16 cellular contexts compared by ENCODE assay signal in the genomic region with DNA sequence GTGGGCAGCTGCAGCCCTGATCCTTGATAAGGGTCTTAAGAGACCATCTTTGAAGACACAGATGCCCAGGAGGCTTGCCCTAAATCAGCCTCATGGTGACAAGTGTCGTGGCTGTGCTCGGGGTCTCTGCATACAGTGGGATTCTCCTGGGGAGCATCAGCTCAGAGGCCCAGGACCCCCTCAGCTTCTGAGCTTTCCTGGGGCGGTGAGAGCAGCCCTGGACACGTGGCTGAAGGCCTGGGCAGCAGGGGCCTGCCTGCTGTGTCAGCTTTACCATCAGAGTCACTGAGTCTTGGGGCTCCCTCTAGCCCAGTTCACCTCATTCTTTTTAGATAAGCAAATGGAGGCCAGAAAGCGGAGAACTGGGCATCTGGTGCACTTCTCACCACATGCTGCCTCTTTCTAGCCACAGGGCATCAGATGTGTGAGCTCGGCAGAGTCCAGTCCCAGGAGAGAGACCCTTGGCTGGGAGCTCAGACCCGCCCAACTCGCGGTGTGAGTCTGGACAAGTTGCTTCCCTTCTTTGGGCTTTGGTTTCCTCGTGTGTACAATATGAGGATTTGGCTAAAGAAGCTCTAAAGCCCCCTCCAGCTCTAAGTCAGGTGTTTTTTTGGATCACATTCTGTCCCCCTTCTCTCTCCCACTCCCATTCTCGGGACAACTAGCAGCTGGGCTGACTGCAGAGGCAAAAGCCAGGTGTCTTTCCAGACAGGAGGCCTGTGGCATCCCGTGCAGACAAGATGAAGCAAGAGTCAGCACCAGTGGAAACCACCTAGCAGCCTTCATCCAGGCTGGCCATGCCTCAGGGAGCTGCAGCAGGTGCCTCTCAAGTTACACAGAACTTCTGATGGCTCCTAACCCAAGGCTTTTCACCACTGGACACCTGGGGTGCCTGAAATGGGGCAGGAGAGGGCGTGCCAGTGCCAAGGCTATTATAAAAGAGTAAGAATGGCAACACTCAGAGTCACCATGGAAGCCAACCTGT.
DNase-seq lines count a peak whose midpoint lies in the region; ATAC-seq and TF ChIP-seq lines count a peak whose summit lies in the region.
"Had no signal": no experiment of that assay in that cellular context is flagged by ENCODE, and none has a peak within 500 bp of the region (broad histone marks: within the 10 kb centered on the region; RNA-seq: fewer than 3 reads in every experiment).

No MANE protein-coding gene starts in this region.

- no peaks in the 10 kb centered on the region for H3K9me3 Mint-ChIP-seq in activated CD8-positive, alpha-beta T cell treated with anti-CD3 and anti-CD28 coated beads, Interleukin-2, amount 10 ng/mL, durations not matched to agents 7 days and 5 days (ENCODE audit: insufficient read depth)
- H3K9me3 Mint-ChIP-seq: central memory CD8-positive, alpha-beta T cell had no signal

- H3K36me3 ChIP-seq in HCT116 (ENCODE audit: control insufficient read depth in 1 of 2, insufficient read depth in 2 of 2, low read length in 2 of 2): no peaks in the 10 kb centered on the region
- H3K36me3 ChIP-seq in neuronal stem cell (replicated peaks in 1 of 2; ENCODE audit: control insufficient read depth in 2 of 2, insufficient read depth in 2 of 2, low read length in 2 of 2): no peaks in the 10 kb centered on the region
- H3K36me3 ChIP-seq: spleen, tibial artery had no signal

- CTCF ChIA-PET in HCT116 (lab: Charles Lee): interaction anchor here (1.0 to 1.6 kb wide), 5 partner anchors 10 to 191 kb away, joined by 3 to 7 read pairs (median 3); no protein-coding TSS in a partner anchor
- CTCF ChIA-PET in activated CD8-positive, alpha-beta T cell treated with anti-CD3 and anti-CD28 coated beads, Interleukin-2, amount 10 ng/mL, durations not matched to agents 7 days and 5 days (lab: Charles Lee): interaction anchor here (1.0 to 8.5 kb wide), 8 partner anchors 8 to 191 kb away, joined by 3 to 72 read pairs (median 8); no protein-coding TSS in a partner anchor

- no peak overlapping the region for H3K14ac ChIP-seq in neuronal stem cell (ENCODE audit: low read length)

- H3K4me1 ChIP-seq in HCT116 (ENCODE audit: control insufficient read depth in 1 of 2, insufficient read depth in 2 of 2, low read length in 2 of 2) (peaks cover 0 to 8% of the 10 kb centered on the region in 2 experiments; a peak in 1 of 4 replicates), neuronal stem cell (ENCODE audit: control insufficient read depth in 2 of 2, insufficient read depth in 1 of 2, low read depth in 1 of 2, low read length in 2 of 2) (peaks cover 18 to 38% of the 10 kb centered on the region in 2 donors)
- H3K4me1 ChIP-seq: tibial artery had no signal

- H2BK120ac ChIP-seq in neuronal stem cell (ENCODE audit: low read depth, low read length): no peak overlapping the region

- H3K4me1 Mint-ChIP-seq in activated CD8-positive, alpha-beta T cell treated with anti-CD3 and anti-CD28 coated beads, Interleukin-2, amount 10 ng/mL, durations not matched to agents 7 days and 5 days (ENCODE audit: low read depth): peaks cover 63% of the 10 kb centered on the region

- H3K27me3 Mint-ChIP-seq in activated CD8-positive, alpha-beta T cell treated with anti-CD3 and anti-CD28 coated beads, Interleukin-2, amount 10 ng/mL, durations not matched to agents 7 days and 5 days (ENCODE audit: low read depth): peaks cover 6% of the 10 kb centered on the region
- H3K27me3 Mint-ChIP-seq: central memory CD8-positive, alpha-beta T cell had no signal

- H3K79me1 ChIP-seq in neuronal stem cell (ENCODE audit: low read depth, low read length): no peaks in the 10 kb centered on the region

- H3K23ac ChIP-seq in neuronal stem cell (ENCODE audit: low read depth, low read length, poor library complexity): no peak overlapping the region

- RAD21 ChIA-PET in HCT116 (lab: Charles Lee; ENCODE audit: low non-redundant PET in 1 of 2, low total read pairs in 2 of 2, uncharacterized antibody in 2 of 2, unreplicated experiment in 2 of 2): interaction anchor here in 1 of 2 experiments (0.6 kb wide), 1 partner anchor 81 kb away, joined by 3 read pairs; no protein-coding TSS in a partner anchor

- peak overlapping the region; percentile 14 for H2BK5ac ChIP-seq in neuronal stem cell (ENCODE audit: low read length)

- H3K27me3 ChIP-seq in HCT116 (ENCODE audit: insufficient read depth, low read length) (peaks cover 18% of the 10 kb centered on the region), neuronal stem cell (ENCODE audit: control insufficient read depth in 3 of 3, insufficient read depth in 3 of 3, low read depth in 1 of 3, low read length in 3 of 3) (peaks cover 0 to 8% (median 0%) of the 10 kb centered on the region in 3 experiments)

- no peaks in the 10 kb centered on the region for H4K20me1 ChIP-seq in HCT116 (ENCODE audit: insufficient read depth)

- H2BK15ac ChIP-seq in neuronal stem cell (ENCODE audit: low read length): no peak overlapping the region

- intact Hi-C loops in HCT116 (cut with micrococcal nuclease): no loop called here

- TF ChIP-seq CTCF in HCT116 (IDR thresholded peaks at IDR 0.05 in 2 of 3, conservative IDR thresholded peaks at IDR 0.05 in 1 of 3; ENCODE audit: borderline replicate concordance in 1 of 3, insufficient read depth in 1 of 3, low read depth in 2 of 3, low read length in 2 of 3): no peak

- H2AK5ac ChIP-seq in neuronal stem cell (ENCODE audit: low read depth, low read length): no peak overlapping the region

- no peak overlapping the region for H3K4ac ChIP-seq in neuronal stem cell (ENCODE audit: low read length)

- no peaks in the 10 kb centered on the region for H3K79me2 ChIP-seq in HCT116 (ENCODE audit: insufficient read depth, low read length)
- H3K79me2 ChIP-seq: hepatocyte had no signal

- no peaks in the 10 kb centered on the region for H3K9me3 ChIP-seq in HCT116 (ENCODE audit: control insufficient read depth in 1 of 2, insufficient read depth in 1 of 2, low read depth in 1 of 2, low read length in 2 of 2)
- no peaks in the 10 kb centered on the region for H3K9me3 ChIP-seq in neuronal stem cell (replicated peaks in 1 of 2; ENCODE audit: control insufficient read depth in 2 of 2, insufficient read depth in 1 of 2, low read depth in 1 of 2, low read length in 2 of 2)
- H3K9me3 ChIP-seq: A549, spleen, tibial artery had no signal

- TF ChIP-seq RAD21 in HCT116 (IDR thresholded peaks at IDR 0.05; ENCODE audit: low read depth): peak; percentile 20; the same call in 1 of the 2 replicates

- POLR2A ChIA-PET in HCT116 (lab: Charles Lee): no interaction called here
- POLR2A ChIA-PET in activated CD8-positive, alpha-beta T cell treated with anti-CD3 and anti-CD28 coated beads, Interleukin-2, amount 10 ng/mL, durations not matched to agents 7 days and 5 days (lab: Charles Lee): interaction anchor here (1.2 kb wide), 1 partner anchor 34 kb away, joined by 3 read pairs; no protein-coding TSS in a partner anchor

- no peak overlapping the region for H4K8ac ChIP-seq in neuronal stem cell (ENCODE audit: low read depth, low read length)

- no peak for TF ChIP-seq POLR2A in HCT116 (IDR thresholded peaks at IDR 0.05; ENCODE audit: borderline replicate concordance, extremely low read depth, insufficient read depth, insufficient read length)

- no peaks in the 10 kb centered on the region for H3K36me3 Mint-ChIP-seq in activated CD8-positive, alpha-beta T cell treated with anti-CD3 and anti-CD28 coated beads, Interleukin-2, amount 10 ng/mL, durations not matched to agents 7 days and 5 days (ENCODE audit: low read depth)

- peak overlapping the region; percentile 60 for H3K27ac Mint-ChIP-seq in activated CD8-positive, alpha-beta T cell treated with anti-CD3 and anti-CD28 coated beads, Interleukin-2, amount 10 ng/mL, durations not matched to agents 7 days and 5 days

- no CpG with 5 or more reads among the region's 13 CpGs for WGBS in neuronal stem cell (ENCODE audit: extremely low coverage in 2 of 2, insufficient read length in 2 of 2, insufficient replicate concordance in 1 of 2), 2 donors

- H3K4me3 ChIP-seq in HCT116 (replicated peaks in 1 of 2; ENCODE audit: low read depth in 1 of 2, low read length in 2 of 2) (no peak overlapping the region), neuronal stem cell (ENCODE audit: low read length in 2 of 2) (no peak overlapping the region)
- H3K4me3 ChIP-seq: A549, hepatocyte, spleen, tibial artery had no signal

- no peaks in the 10 kb centered on the region for H3K9me2 ChIP-seq in HCT116 (ENCODE audit: insufficient read depth)

- DNase-seq in NCI-H510A (lab: John Stamatoyannopoulos, UW) (peak; percentile 93), NCI-H510A treated with DMSO at 0.1 percent for 48 hours (lab: John Stamatoyannopoulos, UW) (no peak), HCT116 (ENCODE audit: low read depth, low spot score) (no peak), neuronal stem cell (ENCODE audit: low spot score) (no peak), superior temporal gyrus (ENCODE audit: extremely low spot score) (no peak), cerebellum (ENCODE audit: low spot score) (no peak)
- DNase-seq in activated CD8-positive, alpha-beta T cell treated with anti-CD3 and anti-CD28 coated beads, Interleukin-2, amount 10 ng/mL, durations not matched to agents 7 days and 5 days: no peak
- DNase-seq in central memory CD4-positive, alpha-beta T cell: no peak
- DNase-seq: NCI-H82, spleen, tibial artery had no signal

- H3K4me2 ChIP-seq in HCT116 (ENCODE audit: low read length) (no peak overlapping the region), neuronal stem cell (ENCODE audit: insufficient read depth, low read length, poor library complexity, severe bottlenecking) (no peak overlapping the region)
- H3K4me2 ChIP-seq: A549, hepatocyte had no signal

- H3K9ac ChIP-seq in HCT116 (ENCODE audit: low read length) (no peak overlapping the region), neuronal stem cell (ENCODE audit: low read depth, low read length, poor library complexity) (no peak overlapping the region)

- H3K18ac ChIP-seq in neuronal stem cell (ENCODE audit: low read length): peak overlapping the region; percentile 18

- H3K4me3 Mint-ChIP-seq in activated CD8-positive, alpha-beta T cell treated with anti-CD3 and anti-CD28 coated beads, Interleukin-2, amount 10 ng/mL, durations not matched to agents 7 days and 5 days: no peak overlapping the region
- H3K4me3 Mint-ChIP-seq: central memory CD8-positive, alpha-beta T cell had no signal

- H2AFZ ChIP-seq in HCT116 (ENCODE audit: low read depth, low read length, poor library complexity, severe bottlenecking): no peak overlapping the region
- peak overlapping the region; percentile 31 for H2AFZ ChIP-seq in neuronal stem cell (ENCODE audit: low read length)
- H2AFZ ChIP-seq: hepatocyte had no signal

- H3K27ac ChIP-seq in HCT116 (ENCODE audit: low read depth, low read length) (no peak overlapping the region), neuronal stem cell (replicated peaks; ENCODE audit: low read length) (no peak overlapping the region)
- H3K27ac ChIP-seq: A549, hepatocyte, HL-60, spleen, tibial artery had no signal

- no peak overlapping the region for H2BK12ac ChIP-seq in neuronal stem cell (ENCODE audit: low read length)

- BruUV-seq in HCT116 (replicated peaks; lab: Mats Ljungman, UMichigan): no TSS peak

- ATAC-seq in HCT116: no peak
- no peak for ATAC-seq in activated CD8-positive, alpha-beta T cell treated with anti-CD3 and anti-CD28 coated beads, Interleukin-2, amount 10 ng/mL, durations not matched to agents 7 days and 5 days
- ATAC-seq: esophagus mucosa had no signal

- no peak overlapping the region for H4K91ac ChIP-seq in neuronal stem cell (ENCODE audit: low read depth, low read length, poor library complexity)

TF ChIP-seq in HCT116, 20 proteins besides CTCF, POLR2A, EP300 and RAD21 (continues in another document):
- TF ChIP-seq EZH2 (IDR thresholded peaks at IDR 0.05): no peak
